8 cellular contexts compared by ENCODE assay signal in genomic region chr10:105952153-105952552, GRCh38.
DNase-seq lines count a peak whose midpoint lies in the region; ATAC-seq and TF ChIP-seq lines count a peak whose summit lies in the region.

No MANE protein-coding gene starts in this region.

- H3K9me3 ChIP-seq in left ventricle myocardium inferior (replicated peaks) (no peaks in the 10 kb centered on the region), colonic mucosa (no peaks in the 10 kb centered on the region)

- TF ChIP-seq CTCF in left ventricle myocardium inferior (IDR thresholded peaks at IDR 0.05; ENCODE audit: borderline replicate concordance) (no peak), colonic mucosa (IDR thresholded peaks at IDR 0.05) (no peak)

- no peaks in the 10 kb centered on the region for H3K36me3 Mint-ChIP-seq in stimulated activated effector memory CD8-positive, alpha-beta T cell treated with anti-CD3 and anti-CD28 coated beads, Interleukin-12 subunit alpha, Interleukin-12 subunit beta, amount 100 ng/mL, for 72 hours

- peaks cover 4% of the 10 kb centered on the region for H3K9me3 Mint-ChIP-seq in stimulated activated effector memory CD8-positive, alpha-beta T cell treated with anti-CD3 and anti-CD28 coated beads, Interleukin-12 subunit alpha, Interleukin-12 subunit beta, amount 100 ng/mL, for 72 hours

- H3K27ac Mint-ChIP-seq in stimulated activated effector memory CD8-positive, alpha-beta T cell treated with anti-CD3 and anti-CD28 coated beads, Interleukin-12 subunit alpha, Interleukin-12 subunit beta, amount 100 ng/mL, for 72 hours = no peak overlapping the region

- peak overlapping the region; percentile 24 for H3K27ac ChIP-seq in left ventricle myocardium inferior (replicated peaks)
- no peak overlapping the region for H3K27ac ChIP-seq in colonic mucosa

- no peak overlapping the region for H3K4me3 ChIP-seq in left ventricle myocardium inferior
- no peak overlapping the region for H3K4me3 ChIP-seq in colonic mucosa

- H3K9ac ChIP-seq in colonic mucosa (ENCODE audit: low read depth in 2 of 2, low read length in 2 of 2) = no peak overlapping the region

- H3K4me3 Mint-ChIP-seq in stimulated activated effector memory CD8-positive, alpha-beta T cell treated with anti-CD3 and anti-CD28 coated beads, Interleukin-12 subunit alpha, Interleukin-12 subunit beta, amount 100 ng/mL, for 72 hours = no peak overlapping the region

- DNase-seq in NOMO-1 treated with dmso at 0.1 percent for 144 hours (lab: John Stamatoyannopoulos, UW; ENCODE audit: unreplicated experiment) (peak; percentile 59), left ventricle myocardium inferior (no peak), superior temporal gyrus (ENCODE audit: extremely low spot score) (peak; percentile 55), colonic mucosa (no peak), NCI-H187 treated with DMSO at 0.1 percent for 48 hours (lab: John Stamatoyannopoulos, UW) (no peak)
- DNase-seq in stimulated activated effector memory CD8-positive, alpha-beta T cell treated with anti-CD3 and anti-CD28 coated beads, Interleukin-12 subunit alpha, Interleukin-12 subunit beta, amount 100 ng/mL, for 72 hours (ENCODE audit: low spot score in 2 of 2) = no peak

- intact Hi-C loops in left ventricle myocardium inferior (cut with micrococcal nuclease) = no loop called here
- intact Hi-C loops in colonic mucosa (cut with DNase I) = no loop called here

- peaks cover 7% of the 10 kb centered on the region for H3K4me1 ChIP-seq in left ventricle myocardium inferior
- no peaks in the 10 kb centered on the region for H3K4me1 ChIP-seq in colonic mucosa

- no peaks in the 10 kb centered on the region for H3K4me1 Mint-ChIP-seq in stimulated activated effector memory CD8-positive, alpha-beta T cell treated with anti-CD3 and anti-CD28 coated beads, Interleukin-12 subunit alpha, Interleukin-12 subunit beta, amount 100 ng/mL, for 72 hours

- ATAC-seq in GM18520 (IDR thresholded peaks at IDR 0.05; ENCODE audit: unreplicated experiment) (peak; percentile 96), HG02798 (IDR thresholded peaks at IDR 0.05; ENCODE audit: poor library complexity, unreplicated experiment) (peak; percentile 91)
- no peak for ATAC-seq in stimulated activated effector memory CD8-positive, alpha-beta T cell treated with anti-CD3 and anti-CD28 coated beads, Interleukin-12 subunit alpha, Interleukin-12 subunit beta, amount 100 ng/mL, for 72 hours

- no peaks in the 10 kb centered on the region for H3K36me3 ChIP-seq in left ventricle myocardium inferior
- no peaks in the 10 kb centered on the region for H3K36me3 ChIP-seq in colonic mucosa

- H3K27me3 ChIP-seq in left ventricle myocardium inferior (ENCODE audit: low read depth) (no peaks in the 10 kb centered on the region), colonic mucosa (no peaks in the 10 kb centered on the region)

Comparison
In these comparisons a context has a peak if more than half of its experiments do, and no peak if none do; other contexts are left out.
1. DNase-seq: peak in NOMO-1 treated with dmso at 0.1 percent for 144 hours (single experiment) and superior temporal gyrus (single experiment); none in left ventricle myocardium inferior (single experiment), colonic mucosa (single experiment), NCI-H187 treated with DMSO at 0.1 percent for 48 hours (single experiment) and stimulated activated effector memory CD8-positive, alpha-beta T cell treated with anti-CD3 and anti-CD28 coated beads, Interleukin-12 subunit alpha, Interleukin-12 subunit beta, amount 100 ng/mL, for 72 hours (0 of 2).